In the genomic region with DNA sequence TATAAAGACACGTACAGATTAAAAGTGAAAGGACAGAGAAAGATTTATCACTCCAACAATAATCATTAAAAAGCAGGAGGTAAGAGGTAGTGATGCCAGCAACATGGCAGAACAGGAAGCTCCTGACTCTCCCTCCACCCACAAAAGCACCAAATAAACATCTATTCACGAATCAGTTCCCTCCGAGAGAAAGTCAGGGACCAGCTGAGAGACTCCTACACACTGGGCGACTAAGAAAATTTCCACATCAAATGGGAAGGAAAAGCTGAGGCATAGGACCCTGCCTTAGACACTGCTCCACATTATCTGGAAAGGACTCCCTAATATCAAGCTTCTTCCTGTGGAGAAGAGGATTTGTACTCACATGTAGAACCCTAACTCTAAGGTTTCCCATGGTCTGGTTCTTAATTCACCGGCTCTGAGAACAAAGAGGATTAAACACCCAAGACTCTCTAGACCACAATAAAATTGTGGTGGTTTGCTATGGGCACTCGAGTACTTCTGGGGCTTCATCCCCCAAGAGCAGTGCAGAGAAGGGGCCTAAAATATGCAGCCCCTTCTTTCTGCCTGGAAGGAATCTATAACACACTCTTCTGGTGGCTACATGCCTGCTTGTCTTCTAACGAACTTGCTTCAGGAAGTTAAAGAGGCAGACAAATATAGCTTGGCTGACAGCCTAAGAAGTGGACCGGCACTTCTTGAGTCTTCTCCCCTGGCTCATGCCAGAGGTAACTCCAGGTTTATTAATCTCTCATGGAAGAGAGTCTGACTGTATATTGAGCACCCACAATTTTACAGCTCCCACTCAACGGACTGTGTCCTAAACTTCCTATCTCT, we compare ENCODE assay signal across 1 cellular context.
TF ChIP-seq lines count a peak whose summit lies in the region.

No MANE protein-coding gene starts in this region.

TF ChIP-seq in K562, 482 proteins besides CTCF, POLR2A, EP300 and RAD21:
- TF ChIP-seq, protein P1, sequence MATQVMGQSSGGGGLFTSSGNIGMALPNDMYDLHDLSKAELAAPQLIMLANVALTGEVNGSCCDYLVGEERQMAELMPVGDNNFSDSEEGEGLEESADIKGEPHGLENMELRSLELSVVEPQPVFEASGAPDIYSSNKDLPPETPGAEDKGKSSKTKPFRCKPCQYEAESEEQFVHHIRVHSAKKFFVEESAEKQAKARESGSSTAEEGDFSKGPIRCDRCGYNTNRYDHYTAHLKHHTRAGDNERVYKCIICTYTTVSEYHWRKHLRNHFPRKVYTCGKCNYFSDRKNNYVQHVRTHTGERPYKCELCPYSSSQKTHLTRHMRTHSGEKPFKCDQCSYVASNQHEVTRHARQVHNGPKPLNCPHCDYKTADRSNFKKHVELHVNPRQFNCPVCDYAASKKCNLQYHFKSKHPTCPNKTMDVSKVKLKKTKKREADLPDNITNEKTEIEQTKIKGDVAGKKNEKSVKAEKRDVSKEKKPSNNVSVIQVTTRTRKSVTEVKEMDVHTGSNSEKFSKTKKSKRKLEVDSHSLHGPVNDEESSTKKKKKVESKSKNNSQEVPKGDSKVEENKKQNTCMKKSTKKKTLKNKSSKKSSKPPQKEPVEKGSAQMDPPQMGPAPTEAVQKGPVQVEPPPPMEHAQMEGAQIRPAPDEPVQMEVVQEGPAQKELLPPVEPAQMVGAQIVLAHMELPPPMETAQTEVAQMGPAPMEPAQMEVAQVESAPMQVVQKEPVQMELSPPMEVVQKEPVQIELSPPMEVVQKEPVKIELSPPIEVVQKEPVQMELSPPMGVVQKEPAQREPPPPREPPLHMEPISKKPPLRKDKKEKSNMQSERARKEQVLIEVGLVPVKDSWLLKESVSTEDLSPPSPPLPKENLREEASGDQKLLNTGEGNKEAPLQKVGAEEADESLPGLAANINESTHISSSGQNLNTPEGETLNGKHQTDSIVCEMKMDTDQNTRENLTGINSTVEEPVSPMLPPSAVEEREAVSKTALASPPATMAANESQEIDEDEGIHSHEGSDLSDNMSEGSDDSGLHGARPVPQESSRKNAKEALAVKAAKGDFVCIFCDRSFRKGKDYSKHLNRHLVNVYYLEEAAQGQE (CRISPR knock-in tag; IDR thresholded peaks at IDR 0.05; ENCODE audit: low read depth) = no peak
- TF ChIP-seq MCM2 (IDR thresholded peaks at IDR 0.05; ENCODE audit: low read depth) (no peak), KLF1 (tag; IDR thresholded peaks at IDR 0.05) (no peak), ZNF764 (CRISPR knock-in tag; IDR thresholded peaks at IDR 0.05; ENCODE audit: low read depth) (no peak), ZEB2 (IDR thresholded peaks at IDR 0.05) (no peak), KDM2B (CRISPR knock-in tag; IDR thresholded peaks at IDR 0.05) (no peak), TRIM24 (IDR thresholded peaks at IDR 0.05) (no peak), POLR3G (IDR thresholded peaks at IDR 0.05; ENCODE audit: extremely low read depth, insufficient read length, insufficient replicate concordance) (no peak)
- TF ChIP-seq, protein P2, sequence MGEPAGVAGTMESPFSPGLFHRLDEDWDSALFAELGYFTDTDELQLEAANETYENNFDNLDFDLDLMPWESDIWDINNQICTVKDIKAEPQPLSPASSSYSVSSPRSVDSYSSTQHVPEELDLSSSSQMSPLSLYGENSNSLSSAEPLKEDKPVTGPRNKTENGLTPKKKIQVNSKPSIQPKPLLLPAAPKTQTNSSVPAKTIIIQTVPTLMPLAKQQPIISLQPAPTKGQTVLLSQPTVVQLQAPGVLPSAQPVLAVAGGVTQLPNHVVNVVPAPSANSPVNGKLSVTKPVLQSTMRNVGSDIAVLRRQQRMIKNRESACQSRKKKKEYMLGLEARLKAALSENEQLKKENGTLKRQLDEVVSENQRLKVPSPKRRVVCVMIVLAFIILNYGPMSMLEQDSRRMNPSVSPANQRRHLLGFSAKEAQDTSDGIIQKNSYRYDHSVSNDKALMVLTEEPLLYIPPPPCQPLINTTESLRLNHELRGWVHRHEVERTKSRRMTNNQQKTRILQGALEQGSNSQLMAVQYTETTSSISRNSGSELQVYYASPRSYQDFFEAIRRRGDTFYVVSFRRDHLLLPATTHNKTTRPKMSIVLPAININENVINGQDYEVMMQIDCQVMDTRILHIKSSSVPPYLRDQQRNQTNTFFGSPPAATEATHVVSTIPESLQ (CRISPR knock-in tag; IDR thresholded peaks at IDR 0.05) = no peak
TF ChIP-seq in K562: peak in this region for 0.
